29 cellular contexts compared by ENCODE assay signal in genomic region chr18:41977233-41977632, GRCh38.
"Had no signal": no experiment of that assay in that cellular context is flagged by ENCODE, and none has a peak within 500 bp of the region (broad histone marks: within the 10 kb centered on the region; RNA-seq: fewer than 3 reads in every experiment).

No MANE protein-coding gene starts in this region.

- ATAC-seq: activated CD8-positive, alpha-beta T cell treated with anti-CD3 and anti-CD28 coated beads for 36 hours; activated T-cell treated with anti-CD3 and anti-CD28 coated beads, Interleukin-2, amount 50 U/mL, for 72 hours; Panc1; Right ventricle myocardium inferior had no signal

- H3K27ac ChIP-seq: ascending aorta, cardiac muscle cell, KMS-11, SK-N-MC, VCaP had no signal

- H3K27me3 ChIP-seq: ascending aorta, cardiac muscle cell, MG63 had no signal

- H3K4me1 ChIP-seq: ascending aorta had no signal

- H3K9ac ChIP-seq: KMS-11 had no signal

- H3K4me3 ChIP-seq: ascending aorta, cardiac muscle cell, MG63, SK-N-MC had no signal

- H3K27me3 Mint-ChIP-seq: activated CD8-positive, alpha-beta T cell treated with anti-CD3 and anti-CD28 coated beads for 36 hours; activated naive CD4-positive, alpha-beta T cell treated with anti-CD3 and anti-CD28 coated beads, Interleukin-2, amount 10 ng/mL, durations not matched to agents 7 days and 5 days; brain had no signal

- H3K4me2 ChIP-seq: KMS-11 had no signal

- DNase-seq: activated CD4-positive, CD25-positive, alpha-beta regulatory T cell; activated CD8-positive, alpha-beta memory T cell treated with anti-CD3 and anti-CD28 coated beads, Interleukin-2, amount 50 U/mL, for 4 hours; activated CD8-positive, alpha-beta T cell treated with anti-CD3 and anti-CD28 coated beads for 36 hours; activated gamma-delta T cell treated with Interleukin-2 at 50 U/mL for 16 hours; activated naive CD4-positive, alpha-beta T cell treated with anti-CD3 and anti-CD28 coated beads, Interleukin-2, amount 10 ng/mL, durations not matched to agents 7 days and 5 days; activated T-cell treated with anti-CD3 and anti-CD28 coated beads, Interleukin-2, amount 50 U/mL, for 72 hours; amniotic stem cell; cerebellar nuclear complex; MG63; NCI-H1105; NCI-H1436; NCI-H1694 treated with DMSO at 0.1 percent for 48 hours; NCI-H2029 treated with DMSO at 0.1 percent for 48 hours; NCI-H345; NCI-H510A; NCI-H526 treated with DMSO at 0.1 percent for 48 hours; NK-92 treated with Interleukin-12 subunit alpha and Interleukin-12 subunit beta, amount 100 ng/mL, for 24 hours; OCI-M1; RPMI8226; T-helper 1 cell had no signal

- H3K9me3 Mint-ChIP-seq: activated CD8-positive, alpha-beta T cell treated with anti-CD3 and anti-CD28 coated beads for 36 hours; activated naive CD4-positive, alpha-beta T cell treated with anti-CD3 and anti-CD28 coated beads, Interleukin-2, amount 10 ng/mL, durations not matched to agents 7 days and 5 days; activated T-cell treated with anti-CD3 and anti-CD28 coated beads, Interleukin-2, amount 50 U/mL, for 72 hours; activated T-helper 2 cell treated with anti-CD3 and anti-CD28 coated beads, Interferon-gamma antibody, Interleukin-2, Interleukin-4, amounts not matched to agents 10 μg/mL and 5 μg/mL and 100 μg/mL, durations not matched to agents 14 hours and 24 hours and 36 hours; brain had no signal

- H3K4me3 Mint-ChIP-seq: activated CD8-positive, alpha-beta T cell treated with anti-CD3 and anti-CD28 coated beads for 36 hours; activated naive CD4-positive, alpha-beta T cell treated with anti-CD3 and anti-CD28 coated beads, Interleukin-2, amount 10 ng/mL, durations not matched to agents 7 days and 5 days; activated T-cell treated with anti-CD3 and anti-CD28 coated beads, Interleukin-2, amount 50 U/mL, for 72 hours; brain had no signal

- H3K9me3 ChIP-seq: ascending aorta, MG63 had no signal

- H3K27ac Mint-ChIP-seq: activated CD8-positive, alpha-beta T cell treated with anti-CD3 and anti-CD28 coated beads for 36 hours; activated naive CD4-positive, alpha-beta T cell treated with anti-CD3 and anti-CD28 coated beads, Interleukin-2, amount 10 ng/mL, durations not matched to agents 7 days and 5 days; activated T-helper 2 cell treated with anti-CD3 and anti-CD28 coated beads, Interferon-gamma antibody, Interleukin-2, Interleukin-4, amounts not matched to agents 10 μg/mL and 5 μg/mL and 100 μg/mL, durations not matched to agents 14 hours and 24 hours and 36 hours had no signal

- H3K36me3 ChIP-seq: MG63 had no signal
